Comparison of ENCODE assay signal across 15 cellular contexts in the genomic region with DNA sequence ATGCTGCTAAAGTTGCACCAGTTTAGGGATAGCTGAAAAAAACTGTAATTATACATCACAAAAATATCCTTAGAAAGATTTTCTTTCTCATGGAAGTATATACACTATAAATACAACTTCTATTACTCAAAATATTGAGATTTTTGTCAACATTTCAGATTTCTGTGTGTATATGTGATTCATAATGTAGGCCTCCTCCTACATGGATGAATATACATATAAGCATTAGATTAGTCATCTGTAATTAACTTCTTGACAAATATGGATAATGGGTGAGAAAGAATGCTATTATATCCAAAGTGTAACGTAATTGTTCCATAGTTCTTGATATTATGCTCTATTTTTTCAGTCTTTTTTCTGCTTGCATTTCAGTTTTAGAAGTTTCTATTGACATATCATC.
A peak's percentile ranks its signal among the peaks of the same experiment; 100 is the strongest.
DNase-seq lines count a peak whose midpoint lies in the region; ATAC-seq, FAIRE-seq and TF ChIP-seq lines count a peak whose summit lies in the region.
"Had no signal": no experiment of that assay in that cellular context is flagged by ENCODE, and none has a peak within 500 bp of the region (broad histone marks: within the 10 kb centered on the region; RNA-seq: fewer than 3 reads in every experiment).

No MANE protein-coding gene starts in this region.

- H3F3A ChIP-seq in GM23248 (ENCODE audit: insufficient read depth): peaks cover 16% of the 10 kb centered on the region; the same call in 1 of the 2 replicates

- FAIRE-seq in HTR-8/SVneo (lab: Jason Lieb, UNC): no peak

- CTCF ChIA-PET in CD4-positive, alpha-beta T cell (lab: Charles Lee): no interaction called here

- H3K4me1 ChIP-seq in ACC112 (ENCODE audit: control insufficient read depth, insufficient read depth, low read length, unreplicated experiment) (peaks cover 32% of the 10 kb centered on the region), GM23248 (ENCODE audit: insufficient read depth) (peaks cover 16% of the 10 kb centered on the region), RWPE2 (ENCODE audit: insufficient read depth, poor library complexity, severe bottlenecking) (peaks cover 13% of the 10 kb centered on the region), esophagus squamous epithelium (no peaks in the 10 kb centered on the region)

- H3K27ac ChIP-seq in ACC112 (ENCODE audit: low read depth, low read length): peak overlapping the region; percentile 65
- H3K27ac ChIP-seq in GM23248: peak overlapping the region; percentile 24; the same call in 1 of the 2 replicates
- H3K27ac ChIP-seq in RWPE2 (ENCODE audit: poor library complexity, severe bottlenecking): no peak overlapping the region
- no peak overlapping the region for H3K27ac ChIP-seq in CD4-positive, alpha-beta T cell (ENCODE audit: low read depth, low read length)
- H3K27ac ChIP-seq in esophagus squamous epithelium: no peak overlapping the region
- H3K27ac ChIP-seq: BLaER1 treated with 17β-estradiol and CSF1 and Interleukin-3, amounts not matched to agents 10 nM and 100 nM had no signal

- no peaks in the 10 kb centered on the region for H3K36me3 Mint-ChIP-seq in CD4-positive, alpha-beta T cell (ENCODE audit: low read depth)
- H3K36me3 Mint-ChIP-seq: CD4-positive, alpha-beta memory T cell had no signal

- intact Hi-C loops in CD4-positive, alpha-beta T cell (cut with DNase I, micrococcal nuclease): no loop called here
- intact Hi-C loops in esophagus squamous epithelium (cut with DNase I): no loop called here

- H2AFZ ChIP-seq in ACC112 (ENCODE audit: low read length, unreplicated experiment): peak overlapping the region; percentile 25
- no peak overlapping the region for H2AFZ ChIP-seq in GM23248
- H2AFZ ChIP-seq: GM23338 had no signal

- H3K9ac ChIP-seq in GM23248: no peak overlapping the region
- H3K9ac ChIP-seq: BLaER1 treated with 17β-estradiol and CSF1 and Interleukin-3, amounts not matched to agents 10 nM and 100 nM had no signal

- H3K79me2 ChIP-seq in ACC112 (ENCODE audit: control insufficient read depth, insufficient read depth, low read length, unreplicated experiment): no peaks in the 10 kb centered on the region
- no peaks in the 10 kb centered on the region for H3K79me2 ChIP-seq in GM23248 (ENCODE audit: insufficient read depth)

- in situ Hi-C loops in GM23248 (cut with MboI): no loop called here

- peak; percentile 23; the same call in 1 of the 3 replicates for ATAC-seq in RWPE2 (ENCODE audit: low read depth)
- no peak for ATAC-seq in CD4-positive, alpha-beta T cell (ENCODE audit: poor library complexity)
- ATAC-seq: GM23338 had no signal

- POLR2A ChIA-PET in CD4-positive, alpha-beta T cell (lab: Charles Lee): no interaction called here

- WGBS in GM23248 (ENCODE audit: low coverage in 1 of 2, low lambda C conversion rate in 2 of 2, missing lambda C conversion rate in 2 of 2), 2 experiments: 19 to 26% methylated on average over 1 of the region's 1 CpG
- WGBS in esophagus squamous epithelium, 2 donors: 28 to 38% methylated on average over 1 of the region's 1 CpG

- H3K27ac Mint-ChIP-seq in CD4-positive, alpha-beta T cell: no peak overlapping the region
- H3K27ac Mint-ChIP-seq: CD4-positive, alpha-beta memory T cell; GM23338 had no signal

- DNase-seq in GM23248 (peak; percentile 53), RWPE2 (ENCODE audit: low spot score) (no peak), epithelial cell of esophagus (ENCODE audit: low read depth) (peak; percentile 41), HuH-7.5 (ENCODE audit: low spot score) (no peak), HTR-8/SVneo (ENCODE audit: insufficient read length, low spot score) (no peak), esophagus squamous epithelium (lab: John Stamatoyannopoulos, UW) (no peak)
- DNase-seq in CD4-positive, alpha-beta T cell: no peak
- DNase-seq: 8988T; ACHN; CD4-positive, alpha-beta memory T cell; DMS79; H7 had no signal

- H3K9me3 Mint-ChIP-seq in CD4-positive, alpha-beta T cell: no peaks in the 10 kb centered on the region
- H3K9me3 Mint-ChIP-seq: GM23338 had no signal

- H3K4me3 Mint-ChIP-seq in CD4-positive, alpha-beta T cell: no peak overlapping the region
- H3K4me3 Mint-ChIP-seq: CD4-positive, alpha-beta memory T cell; GM23338 had no signal

- no peak for TF ChIP-seq POLR2A in esophagus squamous epithelium (IDR thresholded peaks at IDR 0.05)

- no peaks in the 10 kb centered on the region for H3K9me3 ChIP-seq in GM23248 (ENCODE audit: low read depth)
- H3K9me3 ChIP-seq in RWPE2 (ENCODE audit: severe bottlenecking): no peaks in the 10 kb centered on the region
- no peaks in the 10 kb centered on the region for H3K9me3 ChIP-seq in CD4-positive, alpha-beta T cell (ENCODE audit: control insufficient read depth, low read length)
- no peaks in the 10 kb centered on the region for H3K9me3 ChIP-seq in esophagus squamous epithelium

- H3K4me1 Mint-ChIP-seq in CD4-positive, alpha-beta T cell (ENCODE audit: low read depth): no peaks in the 10 kb centered on the region
- H3K4me1 Mint-ChIP-seq: CD4-positive, alpha-beta memory T cell; GM23338 had no signal

- H3K4me2 ChIP-seq in GM23248 (ENCODE audit: unreplicated experiment): peak overlapping the region; percentile 35
- H3K4me2 ChIP-seq: BLaER1 treated with 17β-estradiol and CSF1 and Interleukin-3, amounts not matched to agents 10 nM and 100 nM; GM23338 had no signal

- H3K9me2 ChIP-seq in GM23248 (ENCODE audit: insufficient read depth): no peaks in the 10 kb centered on the region

- no peaks in the 10 kb centered on the region for H3K27me3 ChIP-seq in ACC112 (ENCODE audit: insufficient read depth, low read length)
- H3K27me3 ChIP-seq in GM23248 (replicated peaks; ENCODE audit: insufficient read depth): no peaks in the 10 kb centered on the region
- H3K27me3 ChIP-seq in RWPE2 (ENCODE audit: insufficient read depth, poor library complexity, severe bottlenecking): no peaks in the 10 kb centered on the region
- no peaks in the 10 kb centered on the region for H3K27me3 ChIP-seq in CD4-positive, alpha-beta T cell (ENCODE audit: control insufficient read depth, insufficient read depth, low read length)
- no peaks in the 10 kb centered on the region for H3K27me3 ChIP-seq in esophagus squamous epithelium
- H3K27me3 ChIP-seq: BLaER1 treated with 17β-estradiol and CSF1 and Interleukin-3, amounts not matched to agents 10 nM and 100 nM had no signal

- H4K20me1 ChIP-seq in GM23248 (ENCODE audit: insufficient read depth): no peaks in the 10 kb centered on the region
- H4K20me1 ChIP-seq: BLaER1 treated with 17β-estradiol and CSF1 and Interleukin-3, amounts not matched to agents 10 nM and 100 nM had no signal

- no peak overlapping the region for H3K4me3 ChIP-seq in ACC112 (ENCODE audit: low read depth, low read length)
- no peak overlapping the region for H3K4me3 ChIP-seq in GM23248
- H3K4me3 ChIP-seq in RWPE2 (ENCODE audit: severe bottlenecking): no peak overlapping the region
- no peak overlapping the region for H3K4me3 ChIP-seq in epithelial cell of esophagus (ENCODE audit: low read length)
- H3K4me3 ChIP-seq in esophagus squamous epithelium: no peak overlapping the region
- H3K4me3 ChIP-seq: BLaER1 treated with 17β-estradiol and CSF1 and Interleukin-3, amounts not matched to agents 10 nM and 100 nM; GM23338 had no signal

- H3K27me3 Mint-ChIP-seq in CD4-positive, alpha-beta T cell: no peaks in the 10 kb centered on the region
- H3K27me3 Mint-ChIP-seq: CD4-positive, alpha-beta memory T cell had no signal

- TF ChIP-seq CTCF in RWPE2 (IDR thresholded peaks at IDR 0.05; ENCODE audit: poor library complexity, severe bottlenecking) (no peak), epithelial cell of esophagus (IDR thresholded peaks at IDR 0.05; ENCODE audit: insufficient read depth, low read depth, low read length, missing control alignments) (no peak), esophagus squamous epithelium (IDR thresholded peaks at IDR 0.05) (no peak)
- no peak for TF ChIP-seq CTCF in CD4-positive, alpha-beta T cell (IDR thresholded peaks at IDR 0.05)

- H3K36me3 ChIP-seq in ACC112 (ENCODE audit: insufficient read depth, low read length) (0 out of 2 replicates have a peak, but pooled peaks cover 6% of the 10 kb centered on the region), GM23248 (ENCODE audit: low read depth) (no peaks in the 10 kb centered on the region), RWPE2 (ENCODE audit: low read depth) (no peaks in the 10 kb centered on the region), esophagus squamous epithelium (no peaks in the 10 kb centered on the region)
- H3K36me3 ChIP-seq: BLaER1 treated with 17β-estradiol and CSF1 and Interleukin-3, amounts not matched to agents 10 nM and 100 nM had no signal

Comparison
In these comparisons a context has a peak if more than half of its experiments do, and no peak if none do; other contexts are left out.
1. H3K27ac ChIP-seq: peak in ACC112 (single experiment) and GM23248 (single experiment); none in RWPE2 (single experiment), CD4-positive, alpha-beta T cell (single experiment) and esophagus squamous epithelium (0 of 4).
2. DNase-seq: peak in GM23248 (single experiment) and epithelial cell of esophagus (single experiment); none in RWPE2 (single experiment), HuH-7.5 (single experiment), CD4-positive, alpha-beta T cell (0 of 10), HTR-8/SVneo (single experiment) and esophagus squamous epithelium (single experiment).